ENCODE assay signal across 11 cellular contexts in genomic region chr22:24834845-24835570, GRCh38. TPM values are rescaled to one million over a fixed set of nuclear protein-coding genes. Genes with fewer than 3 reads are reported as not detected.
A peak's percentile ranks its signal among the peaks of the same experiment; 100 is the strongest.
DNase-seq lines count a peak whose midpoint lies in the region; ATAC-seq, FAIRE-seq and TF ChIP-seq lines count a peak whose summit lies in the region.
"Had no signal": no experiment of that assay in that cellular context is flagged by ENCODE, and none has a peak within 500 bp of the region (broad histone marks: within the 10 kb centered on the region; RNA-seq: fewer than 3 reads in every experiment).

No MANE protein-coding gene starts in this region.

- BruUV-seq in GM12878 (replicated peaks; lab: Mats Ljungman, UMichigan), result no TSS peak

- no peak for FAIRE-seq in GM12878 (lab: Jason Lieb, UNC)

- H3K27ac ChIP-seq in GM12878 (ENCODE audit: control insufficient read depth, insufficient read depth), result no peak overlapping the region
- H3K27ac ChIP-seq in liver (ENCODE audit: low read depth in 1 of 2, low read length in 2 of 2), result no peak overlapping the region

- H4K20me1 ChIP-seq in GM12878 (ENCODE audit: control insufficient read depth, insufficient read depth), result no peaks in the 10 kb centered on the region

- no peaks in the 10 kb centered on the region for H3K36me3 ChIP-seq in GM12878 (ENCODE audit: control insufficient read depth in 2 of 2, insufficient read depth in 2 of 2, low read length in 1 of 2)
- H3K36me3 ChIP-seq in liver (ENCODE audit: control insufficient read depth in 4 of 4, insufficient read depth in 3 of 4, low read depth in 1 of 4, low read length in 3 of 4), result no peaks in the 10 kb centered on the region

- no peak for TF ChIP-seq RAD21 in GM12878 (IDR thresholded peaks at IDR 0.05; ENCODE audit: insufficient read depth, low read depth, low read length)
- TF ChIP-seq RAD21 in liver (IDR thresholded peaks at IDR 0.05), result peak; percentile 43 to 70

- peak; percentile 22 for DNase-seq in ELF-1 (ENCODE audit: low read depth, low spot score)
- peak; percentile 10 to 15 for DNase-seq in Kasumi-1 (lab: John Stamatoyannopoulos, UW)
- DNase-seq in GM12878 (ENCODE audit: low read depth, low spot score), result no peak
- DNase-seq in NOMO-1 (lab: John Stamatoyannopoulos, UW; ENCODE audit: unreplicated experiment in 2 of 2), result no peak
- DNase-seq in AG08395 (ENCODE audit: low spot score), result no peak
- DNase-seq in SW 1271 (lab: John Stamatoyannopoulos, UW), result no peak
- DNase-seq: activated CD4-positive, alpha-beta memory T cell treated with anti-CD3 and anti-CD28 coated beads, Interleukin-2, amount 10 ng/mL, durations not matched to agents 7 days and 5 days; effector memory CD4-positive, alpha-beta T cell; nephron progenitor cell had no signal

- no peak overlapping the region for H2AFZ ChIP-seq in GM12878 (ENCODE audit: control insufficient read depth, low read depth, low read length)

- TF ChIP-seq EP300 in GM12878 (IDR thresholded peaks at IDR 0.05; ENCODE audit: borderline replicate concordance in 1 of 2, control insufficient read depth in 1 of 2, low read depth in 2 of 2, low read length in 2 of 2), result no peak

- peaks cover 0 to 3% of the 10 kb centered on the region in 2 experiments; a peak in 3 of 4 replicates for H3K27me3 ChIP-seq in GM12878 (replicated peaks in 1 of 2; ENCODE audit: control insufficient read depth in 2 of 2, insufficient read depth in 2 of 2, low read length in 1 of 2)
- H3K27me3 ChIP-seq in liver (ENCODE audit: control insufficient read depth in 4 of 4, insufficient read depth in 4 of 4, low read length in 3 of 4), result peaks cover 0 to 3% (median 0%) of the 10 kb centered on the region in 4 donors

- no peaks in the 10 kb centered on the region for H3K4me1 ChIP-seq in GM12878 (ENCODE audit: control insufficient read depth, insufficient read depth, low read length)
- H3K4me1 ChIP-seq in liver (ENCODE audit: control insufficient read depth in 4 of 4, insufficient read depth in 4 of 4, low read length in 3 of 4), result no peaks in the 10 kb centered on the region

- no peak for TF ChIP-seq POLR2A in GM12878 (IDR thresholded peaks at IDR 0.05; ENCODE audit: low read depth, low read length)

- H3K9ac ChIP-seq in GM12878 (ENCODE audit: control insufficient read depth, insufficient read depth, low read length) (no peak overlapping the region), liver (ENCODE audit: low read depth in 1 of 2, low read length in 2 of 2) (no peak overlapping the region)

- no peak overlapping the region for H3K4me3 ChIP-seq in GM12878
- H3K4me3 ChIP-seq in liver (ENCODE audit: low read depth in 1 of 3, low read length in 3 of 3), result no peak overlapping the region

- SMC1A ChIA-PET in GM12878 (lab: Charles Lee; ENCODE audit: uncharacterized antibody, unreplicated experiment), result no interaction called here

- in situ Hi-C loops in GM12878 (cut with MboI), result loop anchor here (10.0 kb wide), 1 partner anchor 170 kb away; no protein-coding TSS in a partner anchor

- ATAC-seq in GM12878 (0 out of 3 replicates have a peak, but pooled peaks have one; percentile 41), HG03342 (IDR thresholded peaks at IDR 0.05; ENCODE audit: unreplicated experiment) (no peak)

- no peak overlapping the region for H3K4me2 ChIP-seq in GM12878 (ENCODE audit: control insufficient read depth, insufficient read depth)

- intact Hi-C loops in GM12878 (cut with micrococcal nuclease; ENCODE audit: unreplicated experiment), result no loop called here

- 19% methylated on average over 12 of the region's 13 CpGs for WGBS in GM12878 (ENCODE audit: insufficient coverage, insufficient replicate concordance, low lambda C conversion rate, missing lambda C conversion rate)
- 77% methylated on average over 13 of the region's 13 CpGs for WGBS in liver

- CTCF ChIA-PET in GM12878 (lab: Yijun Ruan, JAX), result no interaction called here

- POLR2A ChIA-PET in GM12878 (lab: Charles Lee), result no interaction called here

- RAD21 ChIA-PET in GM12878 (lab: Charles Lee; ENCODE audit: unreplicated experiment), result no interaction called here

- H3K79me2 ChIP-seq in GM12878 (ENCODE audit: control insufficient read depth, insufficient read depth, low read length), result no peaks in the 10 kb centered on the region

- peak in 1 of 3 experiments; percentile 8; a peak in 1 of 6 replicates for TF ChIP-seq CTCF in GM12878 (IDR thresholded peaks at IDR 0.05 in 2 of 3, conservative IDR thresholded peaks at IDR 0.05 in 1 of 3; ENCODE audit: control insufficient read depth in 2 of 3, extremely low read depth in 1 of 3, insufficient read depth in 1 of 3, low read depth in 3 of 3, low read length in 3 of 3)
- peak; percentile 26 for TF ChIP-seq CTCF in liver (IDR thresholded peaks at IDR 0.05; ENCODE audit: low read depth, low read length, missing input control)

- H3K9me3 ChIP-seq in GM12878 (replicated peaks; ENCODE audit: control insufficient read depth, insufficient read depth, low read length), result no peaks in the 10 kb centered on the region; the same call in 2 of the 3 replicates
- H3K9me3 ChIP-seq in liver (ENCODE audit: control insufficient read depth in 4 of 4, low read length in 3 of 4), result no peaks in the 10 kb centered on the region

TF ChIP-seq in GM12878, 131 proteins besides CTCF, POLR2A, EP300 and RAD21:
- TF ChIP-seq BACH1 (IDR thresholded peaks at IDR 0.05; ENCODE audit: borderline replicate concordance) (no peak), FOXK2 (IDR thresholded peaks at IDR 0.05) (no peak), MYC (IDR thresholded peaks at IDR 0.05; ENCODE audit: insufficient read depth, insufficient read length, insufficient replicate concordance, low read length, severe bottlenecking) (no peak)

TF ChIP-seq in liver, 16 proteins besides CTCF, POLR2A, EP300 and RAD21:
- no peak for TF ChIP-seq RXRA (IDR thresholded peaks at IDR 0.05)
- no peak for TF ChIP-seq MAX (IDR thresholded peaks at IDR 0.05)
- TF ChIP-seq ZBTB33 (IDR thresholded peaks at IDR 0.05), result no peak
- no peak for TF ChIP-seq SP1 (IDR thresholded peaks at IDR 0.05)
- no peak for TF ChIP-seq GABPA (IDR thresholded peaks at IDR 0.05 in 1 of 2, conservative IDR thresholded peaks at IDR 0.05 in 1 of 2)

RNA-seq across cellular contexts. Expression of gene SGSM1, which starts 29.0 kb away (rescaled TPM):
- total RNA-seq in GM12878 (2013; cell fraction: nucleolus; rRNA removed), result not detected in 2 replicates
- total RNA-seq in GM12878 (2014; rRNA removed) (not detected in 2 replicates), GM12878 (2014; rRNA removed; fragmentation: Illumina TruSeq; extraction: Trizol) (not detected in 2 replicates), GM12878 (2021) (not detected in 2 replicates), liver (under 1 TPM; 0.25 to 0.51 TPM)
- not detected for polyA plus RNA-seq in GM12878 (2011; ENCODE audit: low read depth)
- polyA plus RNA-seq in GM12878 (2011; rRNA removed) (not detected in 2 replicates), GM12878 (2014; fragmentation: Illumina TruSeq; extraction: Trizol) (not detected in 2 replicates), GM12878 (2014; fragmentation: Nextera tagmentation; extraction: Ambion mirVana) (not detected), GM12878 (2014; rRNA removed) (not detected in 2 replicates), GM12878 (2016; fragmentation: Nextera tagmentation; extraction: Ambion mirVana) (not detected), liver (under 1 TPM; 0.08 to 0.16 TPM)
- polyA plus RNA-seq in GM12878 (2011; cell fraction: cytosol; rRNA removed), result not detected in 2 replicates
- not detected in 2 replicates for polyA plus RNA-seq in GM12878 (2011; cell fraction: nucleus; rRNA removed)
- polyA plus RNA-seq in GM12878 (2012), result not detected in 2 replicates
- polyA minus RNA-seq in GM12878 (2011; rRNA and poly(A)+ RNA removed), result not detected in 2 replicates
- not detected in 2 replicates for polyA minus RNA-seq in GM12878 (2011; cell fraction: cytosol; rRNA and poly(A)+ RNA removed)
- not detected in 2 replicates for polyA minus RNA-seq in GM12878 (2011; cell fraction: nucleus; rRNA and poly(A)+ RNA removed)

Comparison
In these comparisons a context has a peak if more than half of its experiments do, and no peak if none do; other contexts are left out.
1. DNase-seq: peak in ELF-1 (single experiment) and Kasumi-1 (2 of 2); none in GM12878 (single experiment), NOMO-1 (0 of 2), AG08395 (single experiment) and SW 1271 (0 of 2).